In the genomic region with DNA sequence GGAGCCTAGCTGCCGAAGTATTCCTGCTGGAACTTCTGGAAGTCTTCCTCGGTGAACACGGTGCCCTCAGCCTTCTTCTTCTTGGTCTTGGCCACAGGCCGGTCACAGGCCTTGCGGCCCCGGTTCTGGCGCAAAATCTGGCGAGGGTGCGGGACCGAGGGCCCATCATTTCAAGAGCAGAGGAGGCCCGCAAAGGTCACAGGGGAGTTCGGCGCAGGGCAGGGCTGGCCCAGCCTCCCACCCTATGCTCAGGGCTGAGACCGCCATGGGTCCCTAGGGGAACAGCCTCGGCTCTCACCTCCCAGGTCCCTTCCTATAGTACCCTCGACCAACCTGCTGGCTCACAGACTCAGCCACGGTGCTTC, we compare ENCODE assay signal across 9 cellular contexts. TPM values are rescaled to one million over a fixed set of nuclear protein-coding genes. Genes with fewer than 3 reads are reported as not detected.
DNase-seq lines count a peak whose midpoint lies in the region; ATAC-seq and TF ChIP-seq lines count a peak whose summit lies in the region.
"Had no signal": no experiment of that assay in that cellular context is flagged by ENCODE, and none has a peak within 500 bp of the region (broad histone marks: within the 10 kb centered on the region; RNA-seq: fewer than 3 reads in every experiment).

No MANE protein-coding gene starts in this region.

- DNase-seq in RWPE1 (ENCODE audit: low spot score) (no peak), esophagus muscularis mucosa (ENCODE audit: extremely low spot score) (no peak), left lobe of liver (ENCODE audit: low spot score) (no peak), aorta (no peak)

- 66% methylated on average over 17 of the region's 17 CpGs for WGBS in esophagus muscularis mucosa
- WGBS in aorta, 2 donors: 53 to 57% methylated on average over 17 of the region's 17 CpGs

- H3K4me3 ChIP-seq in GM12875 (ENCODE audit: low read depth, low read length) (peak overlapping the region; percentile 36), esophagus muscularis mucosa (peak overlapping the region; percentile 15 to 42 (median 32)), skeletal muscle tissue (ENCODE audit: low read length in 3 of 3) (peak overlapping the region in 2 of 3 donors; percentile 41 to 54), aorta (ENCODE audit: low read length in 2 of 2) (no peak overlapping the region)
- H3K4me3 ChIP-seq: GM23248 had no signal

- TF ChIP-seq CTCF in GM12875 (IDR thresholded peaks at IDR 0.05; ENCODE audit: borderline replicate concordance, insufficient read depth, low read depth, low read length): no peak
- TF ChIP-seq CTCF in RWPE1 (conservative IDR thresholded peaks at IDR 0.05; ENCODE audit: low read depth): no peak; the same call in none of the 2 replicates
- TF ChIP-seq CTCF in esophagus muscularis mucosa (IDR thresholded peaks at IDR 0.05): peak in 1 of 3 experiments; percentile 11

- peak overlapping the region; percentile 25 to 78 (median 33) for H3K9ac ChIP-seq in skeletal muscle tissue (ENCODE audit: low read depth in 1 of 3, low read length in 3 of 3)
- H3K9ac ChIP-seq: GM23248 had no signal

- H3K9me3 ChIP-seq in esophagus muscularis mucosa: no peaks in the 10 kb centered on the region
- no peaks in the 10 kb centered on the region for H3K9me3 ChIP-seq in skeletal muscle tissue (ENCODE audit: control insufficient read depth in 3 of 3, low read length in 3 of 3)
- H3K9me3 ChIP-seq in aorta (ENCODE audit: control insufficient read depth, low read length): no peaks in the 10 kb centered on the region

- no peak for TF ChIP-seq EP300 in esophagus muscularis mucosa (IDR thresholded peaks at IDR 0.05)

- POLR2A ChIA-PET in RWPE1 (lab: Yijun Ruan, JAX; ENCODE audit: low non-redundant PET): interaction anchor here (0.5 to 1.2 kb wide), 2 partner anchors 210 to 952 kb away, joined by 5 to 6 read pairs; partner anchors contain the start of gene RPL3

- H3K4me1 ChIP-seq in esophagus muscularis mucosa (peaks cover 55 to 83% (median 79%) of the 10 kb centered on the region in 4 donors), skeletal muscle tissue (ENCODE audit: control insufficient read depth in 3 of 3, insufficient read depth in 3 of 3, low read length in 3 of 3) (peaks cover 56 to 71% (median 61%) of the 10 kb centered on the region in 3 donors), aorta (ENCODE audit: control insufficient read depth in 1 of 2, insufficient read depth in 2 of 2, low read length in 2 of 2) (no peaks in the 10 kb centered on the region)

- no peak for TF ChIP-seq POLR2A in esophagus muscularis mucosa (IDR thresholded peaks at IDR 0.05; ENCODE audit: low read depth)

- ATAC-seq in left lobe of liver (no peak), aorta (ENCODE audit: low FRiP score) (no peak), HG03095 (IDR thresholded peaks at IDR 0.05; ENCODE audit: unreplicated experiment) (no peak), HG03108 (IDR thresholded peaks at IDR 0.05; ENCODE audit: unreplicated experiment) (no peak)

- H3K36me3 ChIP-seq in esophagus muscularis mucosa (peaks cover 1 to 45% (median 35%) of the 10 kb centered on the region in 4 donors), skeletal muscle tissue (ENCODE audit: control insufficient read depth in 3 of 3, insufficient read depth in 3 of 3, low read length in 3 of 3) (peaks cover 8 to 24% (median 19%) of the 10 kb centered on the region in 3 donors), aorta (ENCODE audit: control insufficient read depth in 1 of 2, insufficient read depth in 2 of 2, low read length in 1 of 2) (peaks cover 0 to 4% of the 10 kb centered on the region in 2 donors)

- H3K27me3 ChIP-seq in esophagus muscularis mucosa (no peaks in the 10 kb centered on the region), skeletal muscle tissue (ENCODE audit: control insufficient read depth in 3 of 3, insufficient read depth in 3 of 3, low read length in 3 of 3) (peaks cover 0 to 2% (median 1%) of the 10 kb centered on the region in 3 donors), aorta (ENCODE audit: control insufficient read depth in 1 of 2, insufficient read depth in 2 of 2, low read length in 1 of 2) (no peaks in the 10 kb centered on the region)

- CTCF ChIA-PET in RWPE1 (lab: Yijun Ruan, JAX): interaction anchor here (0.6 to 1.6 kb wide), 10 partner anchors 10 to 811 kb away, joined by 3 to 11 read pairs (median 4); no protein-coding TSS in a partner anchor

- H3K27ac ChIP-seq in RWPE1: peak overlapping the region; percentile 98
- H3K27ac ChIP-seq in esophagus muscularis mucosa (replicated peaks in 1 of 4): peak overlapping the region; percentile 25 to 99 (median 82)
- no peak overlapping the region for H3K27ac ChIP-seq in skeletal muscle tissue (ENCODE audit: low read depth, low read length)
- no peak overlapping the region for H3K27ac ChIP-seq in aorta (ENCODE audit: low read depth in 1 of 2, low read length in 2 of 2)
- H3K27ac ChIP-seq: GM23248 had no signal

- intact Hi-C loops in esophagus muscularis mucosa (cut with DNase I) (loop anchor here (2.0 to 10.0 kb wide), 4 partner anchors 35 to 355 kb away; partner anchors contain the start of gene SYNGR1), aorta (cut with DNase I) (loop anchor here (1.0 to 10.0 kb wide), 3 partner anchors 36 to 357 kb away; partner anchors contain the start of gene RPL3 (in 1 of the 2))

RNA-seq across cellular contexts. Expression of gene RPS19BP1, which starts 3.1 kb away (rescaled TPM):
- total RNA-seq in esophagus muscularis mucosa (100 to 1,000 TPM; 158 to 202 (median 177) TPM), skeletal muscle tissue (27.7 TPM), left lobe of liver (50.1 TPM), aorta (10 to 100 TPM; 50.4 to 51.8 TPM)
- polyA plus RNA-seq in aorta: 100 to 1,000 TPM; 159 to 160 TPM

RNA-seq across cellular contexts. Expression of gene ATF4, which starts 9.1 kb away (rescaled TPM):
- total RNA-seq in esophagus muscularis mucosa: 100 to 1,000 TPM; 516 to 895 (median 721) TPM
- 136 TPM for total RNA-seq in skeletal muscle tissue
- total RNA-seq in left lobe of liver: 134 TPM
- total RNA-seq in aorta: 100 to 1,000 TPM; 305 to 381 TPM
- polyA plus RNA-seq in aorta: 100 to 1,000 TPM; 515 to 759 TPM

RNA-seq across cellular contexts. Expression of gene MIEF1, which starts 27.4 kb away (rescaled TPM):
- total RNA-seq in esophagus muscularis mucosa: 10 to 100 TPM; 19.7 to 21.7 (median 20.9) TPM
- 10.4 TPM for total RNA-seq in skeletal muscle tissue
- total RNA-seq in left lobe of liver: 26.1 TPM
- total RNA-seq in aorta: 10 to 100 TPM; 15.5 to 20.1 TPM
- polyA plus RNA-seq in aorta: 1 to 10 TPM; 8.0 to 8.3 TPM

RNA-seq across cellular contexts. Expression of gene CACNA1I, which starts 41.1 kb away (rescaled TPM):
- total RNA-seq in esophagus muscularis mucosa: under 1 TPM in 3 of 4 donors, not detected in 1; under 0.01 to 0.39 (median 0.33) TPM
- total RNA-seq in skeletal muscle tissue: not detected
- 0.05 TPM for total RNA-seq in left lobe of liver
- total RNA-seq in aorta: under 1 TPM; 0.16 to 0.33 TPM
- not detected for polyA plus RNA-seq in aorta
- total RNA-seq: GM23248 had no signal
- polyA plus RNA-seq: GM23248 had no signal

Comparison
In these comparisons a context has a peak if more than half of its experiments do, and no peak if none do; other contexts are left out.
1. H3K4me3 ChIP-seq: peak in GM12875 (single experiment), esophagus muscularis mucosa (4 of 4) and skeletal muscle tissue (2 of 3); none in aorta (0 of 2).
2. H3K27ac ChIP-seq: peak in RWPE1 (single experiment) and esophagus muscularis mucosa (4 of 4); none in skeletal muscle tissue (single experiment) and aorta (0 of 2).